In genomic region chr19:7159105-7159933, GRCh38 we compare ENCODE assay signal across 9 cellular contexts.
DNase-seq lines count a peak whose midpoint lies in the region; ATAC-seq and TF ChIP-seq lines count a peak whose summit lies in the region.
"Had no signal": no experiment of that assay in that cellular context is flagged by ENCODE, and none has a peak within 500 bp of the region (broad histone marks: within the 10 kb centered on the region; RNA-seq: fewer than 3 reads in every experiment).

No MANE protein-coding gene starts in this region.

- H3K4me1 ChIP-seq in prostate gland (replicated peaks), result no peaks in the 10 kb centered on the region

- no peaks in the 10 kb centered on the region for H3K27me3 ChIP-seq in prostate gland (replicated peaks; ENCODE audit: insufficient read depth)

- peak overlapping the region; percentile 49 for H3K27ac ChIP-seq in RWPE1
- H3K27ac ChIP-seq in prostate gland, result no peak overlapping the region

- CTCF ChIA-PET in RWPE1 (lab: Yijun Ruan, JAX), result interaction anchor here (0.5 kb wide), 1 partner anchor 81 kb away, joined by 4 read pairs; no protein-coding TSS in a partner anchor
- CTCF ChIA-PET in GM10248 (lab: Yijun Ruan, JAX), result interaction anchor here (0.5 to 2.2 kb wide), 5 partner anchors 11 to 186 kb away, joined by 3 to 6 read pairs (median 3); no protein-coding TSS in a partner anchor

- intact Hi-C loops in left ventricle myocardium superior (cut with micrococcal nuclease), result no loop called here
- intact Hi-C loops in prostate gland (cut with DNase I), result loop anchor here (2.0 kb wide), 1 partner anchor 135 kb away; the partner anchor contains the start of gene INSR

- DNase-seq in GM04503 (ENCODE audit: low read depth) (peak; percentile 87), RWPE1 (ENCODE audit: low spot score) (no peak), left ventricle myocardium superior (peak; percentile 80), skeletal muscle cell (ENCODE audit: low read depth) (peak; percentile 89), 8988T (no peak), prostate gland (ENCODE audit: low spot score) (no peak), GM10248 (ENCODE audit: extremely low spot score) (no peak)
- no peak for DNase-seq in effector CD4-positive, alpha-beta T cell
- DNase-seq: activated T-cell treated with anti-CD3 and anti-CD28 coated beads, Interleukin-2, amount 50 U/mL, for 4 hours had no signal

- H3K4me3 ChIP-seq in skeletal muscle cell (ENCODE audit: low read depth, low read length) (no peak overlapping the region), prostate gland (no peak overlapping the region)

- no peaks in the 10 kb centered on the region for H3K9me3 ChIP-seq in prostate gland

- ATAC-seq in left ventricle myocardium superior, result peak; percentile 96
- ATAC-seq: activated T-cell treated with anti-CD3 and anti-CD28 coated beads, Interleukin-2, amount 50 U/mL, for 4 hours had no signal

- TF ChIP-seq CTCF in RWPE1 (conservative IDR thresholded peaks at IDR 0.05; ENCODE audit: low read depth) (no peak), prostate gland (IDR thresholded peaks at IDR 0.05) (no peak), GM10248 (IDR thresholded peaks at IDR 0.05; ENCODE audit: control extremely low read depth, extremely low read depth, low read depth, missing control alignments) (no peak)

- POLR2A ChIA-PET in RWPE1 (lab: Yijun Ruan, JAX; ENCODE audit: low non-redundant PET) (no interaction called here), GM10248 (lab: Yijun Ruan, JAX) (no interaction called here)

- 63% methylated on average over 18 of the region's 18 CpGs for WGBS in prostate gland

- no peak for TF ChIP-seq POLR2A in prostate gland (IDR thresholded peaks at IDR 0.05)

- H3K36me3 ChIP-seq in prostate gland, result peaks cover 0 to 7% of the 10 kb centered on the region in 2 donors

Comparison
In these comparisons a context has a peak if more than half of its experiments do, and no peak if none do; other contexts are left out.
1. DNase-seq: peak in GM04503 (single experiment), left ventricle myocardium superior (single experiment) and skeletal muscle cell (single experiment); none in RWPE1 (single experiment), effector CD4-positive, alpha-beta T cell (single experiment), 8988T (single experiment), prostate gland (single experiment) and GM10248 (single experiment).